ENCODE assay signal across 8 cellular contexts in genomic region chr9:131657890-131658752, GRCh38.
DNase-seq lines count a peak whose midpoint lies in the region; ATAC-seq lines count a peak whose summit lies in the region.

No MANE protein-coding gene starts in this region.

- peaks cover 75% of the 10 kb centered on the region for H3K4me1 Mint-ChIP-seq in activated CD8-positive, alpha-beta memory T cell treated with anti-CD3 and anti-CD28 coated beads, Interleukin-2, amount 10 ng/mL, durations not matched to agents 7 days and 5 days
- peaks cover 76% of the 10 kb centered on the region for H3K4me1 Mint-ChIP-seq in activated CD4-positive, alpha-beta T cell treated with anti-CD3 and anti-CD28 coated beads, Interleukin-2, amount 10 ng/mL, durations not matched to agents 7 days and 5 days
- H3K4me1 Mint-ChIP-seq in stimulated activated naive B cell treated with anti-CD40 and anti-IgM and Interleukin-4, amounts not matched to agents 10 μg/mL and 1 μg/mL and 100 μg/mL, for 72 hours, result peaks cover 60 to 95% of the 10 kb centered on the region in 2 donors

- ATAC-seq in activated CD8-positive, alpha-beta memory T cell treated with anti-CD3 and anti-CD28 coated beads, Interleukin-2, amount 10 ng/mL, durations not matched to agents 7 days and 5 days, result peak; percentile 37
- ATAC-seq in stimulated activated naive B cell treated with anti-CD40 and anti-IgM and Interleukin-4, amounts not matched to agents 10 μg/mL and 1 μg/mL and 100 μg/mL, for 72 hours (replicated peaks), result no peak

- in situ Hi-C loops in KBM-7 (cut with MboI; ENCODE audit: low pct_unique_long_range_greater_than_20kb, low sequenced_read_pairs), result no loop called here

- CTCF ChIA-PET in activated CD8-positive, alpha-beta memory T cell treated with anti-CD3 and anti-CD28 coated beads, Interleukin-2, amount 10 ng/mL, durations not matched to agents 7 days and 5 days (lab: Charles Lee), result interaction anchor here (1.5 to 2.3 kb wide), 4 partner anchors 20 to 81 kb away, joined by 3 to 5 read pairs (median 5); partner anchors contain the start of gene RAPGEF1
- CTCF ChIA-PET in activated CD4-positive, alpha-beta T cell treated with anti-CD3 and anti-CD28 coated beads, Interleukin-2, amount 10 ng/mL, durations not matched to agents 7 days and 5 days (lab: Charles Lee), result interaction anchor here (0.9 to 1.6 kb wide), 9 partner anchors 8 to 82 kb away, joined by 3 to 4 read pairs (median 3); no protein-coding TSS in a partner anchor

- peak; percentile 54 for DNase-seq in activated CD8-positive, alpha-beta memory T cell treated with anti-CD3 and anti-CD28 coated beads, Interleukin-2, amount 10 ng/mL, durations not matched to agents 7 days and 5 days
- DNase-seq in activated CD8-positive, alpha-beta memory T cell treated with anti-CD3 and anti-CD28 coated beads, Interleukin-2, amount 50 U/mL, for 48 hours, result no peak
- no peak for DNase-seq in activated CD4-positive, alpha-beta T cell treated with anti-CD3 and anti-CD28 coated beads, Interleukin-2, amount 10 ng/mL, durations not matched to agents 7 days and 5 days
- DNase-seq in foreskin melanocyte, result peak; percentile 63
- no peak for DNase-seq in stimulated activated naive B cell treated with anti-CD40 and anti-IgM and Interleukin-4, amounts not matched to agents 10 μg/mL and 1 μg/mL and 100 μg/mL, for 72 hours
- no peak for DNase-seq in KBM-7
- DNase-seq in amygdala (lab: John Stamatoyannopoulos, UW), result no peak
- DNase-seq in middle frontal gyrus (ENCODE audit: extremely low spot score, low spot score), result no peak

- POLR2A ChIA-PET in activated CD4-positive, alpha-beta T cell treated with anti-CD3 and anti-CD28 coated beads, Interleukin-2, amount 10 ng/mL, durations not matched to agents 7 days and 5 days (lab: Charles Lee), result interaction anchor here (0.8 kb wide), 1 partner anchor 10 kb away, joined by 3 read pairs; no protein-coding TSS in a partner anchor

- H3K27me3 Mint-ChIP-seq in activated CD8-positive, alpha-beta memory T cell treated with anti-CD3 and anti-CD28 coated beads, Interleukin-2, amount 10 ng/mL, durations not matched to agents 7 days and 5 days, result no peaks in the 10 kb centered on the region
- no peaks in the 10 kb centered on the region for H3K27me3 Mint-ChIP-seq in activated CD4-positive, alpha-beta T cell treated with anti-CD3 and anti-CD28 coated beads, Interleukin-2, amount 10 ng/mL, durations not matched to agents 7 days and 5 days
- H3K27me3 Mint-ChIP-seq in stimulated activated naive B cell treated with anti-CD40 and anti-IgM and Interleukin-4, amounts not matched to agents 10 μg/mL and 1 μg/mL and 100 μg/mL, for 72 hours, result no peaks in the 10 kb centered on the region

- peaks cover 13% of the 10 kb centered on the region for H3K36me3 Mint-ChIP-seq in activated CD8-positive, alpha-beta memory T cell treated with anti-CD3 and anti-CD28 coated beads, Interleukin-2, amount 10 ng/mL, durations not matched to agents 7 days and 5 days
- peaks cover 18% of the 10 kb centered on the region for H3K36me3 Mint-ChIP-seq in activated CD4-positive, alpha-beta T cell treated with anti-CD3 and anti-CD28 coated beads, Interleukin-2, amount 10 ng/mL, durations not matched to agents 7 days and 5 days (ENCODE audit: low read depth)
- H3K36me3 Mint-ChIP-seq in stimulated activated naive B cell treated with anti-CD40 and anti-IgM and Interleukin-4, amounts not matched to agents 10 μg/mL and 1 μg/mL and 100 μg/mL, for 72 hours, result peaks cover 51 to 64% of the 10 kb centered on the region in 2 donors

- no peak overlapping the region for H3K4me3 Mint-ChIP-seq in activated CD8-positive, alpha-beta memory T cell treated with anti-CD3 and anti-CD28 coated beads, Interleukin-2, amount 10 ng/mL, durations not matched to agents 7 days and 5 days
- H3K4me3 Mint-ChIP-seq in activated CD4-positive, alpha-beta T cell treated with anti-CD3 and anti-CD28 coated beads, Interleukin-2, amount 10 ng/mL, durations not matched to agents 7 days and 5 days, result no peak overlapping the region
- H3K4me3 Mint-ChIP-seq in stimulated activated naive B cell treated with anti-CD40 and anti-IgM and Interleukin-4, amounts not matched to agents 10 μg/mL and 1 μg/mL and 100 μg/mL, for 72 hours, result peak overlapping the region; percentile 46 to 81

- H3K27ac Mint-ChIP-seq in activated CD8-positive, alpha-beta memory T cell treated with anti-CD3 and anti-CD28 coated beads, Interleukin-2, amount 10 ng/mL, durations not matched to agents 7 days and 5 days, result peak overlapping the region; percentile 87
- peak overlapping the region; percentile 85 for H3K27ac Mint-ChIP-seq in activated CD4-positive, alpha-beta T cell treated with anti-CD3 and anti-CD28 coated beads, Interleukin-2, amount 10 ng/mL, durations not matched to agents 7 days and 5 days
- H3K27ac Mint-ChIP-seq in stimulated activated naive B cell treated with anti-CD40 and anti-IgM and Interleukin-4, amounts not matched to agents 10 μg/mL and 1 μg/mL and 100 μg/mL, for 72 hours, result peak overlapping the region; percentile 98

- no peaks in the 10 kb centered on the region for H3K9me3 Mint-ChIP-seq in activated CD8-positive, alpha-beta memory T cell treated with anti-CD3 and anti-CD28 coated beads, Interleukin-2, amount 10 ng/mL, durations not matched to agents 7 days and 5 days (ENCODE audit: low read depth)
- H3K9me3 Mint-ChIP-seq in activated CD4-positive, alpha-beta T cell treated with anti-CD3 and anti-CD28 coated beads, Interleukin-2, amount 10 ng/mL, durations not matched to agents 7 days and 5 days, result no peaks in the 10 kb centered on the region
- H3K9me3 Mint-ChIP-seq in stimulated activated naive B cell treated with anti-CD40 and anti-IgM and Interleukin-4, amounts not matched to agents 10 μg/mL and 1 μg/mL and 100 μg/mL, for 72 hours, result peaks cover 0 to 3% of the 10 kb centered on the region in 2 donors

Comparison
In these comparisons a context has a peak if more than half of its experiments do, and no peak if none do; other contexts are left out.
1. DNase-seq: peak in activated CD8-positive, alpha-beta memory T cell treated with anti-CD3 and anti-CD28 coated beads, Interleukin-2, amount 10 ng/mL, durations not matched to agents 7 days and 5 days (single experiment) and foreskin melanocyte (single experiment); none in activated CD8-positive, alpha-beta memory T cell treated with anti-CD3 and anti-CD28 coated beads, Interleukin-2, amount 50 U/mL, for 48 hours (single experiment), activated CD4-positive, alpha-beta T cell treated with anti-CD3 and anti-CD28 coated beads, Interleukin-2, amount 10 ng/mL, durations not matched to agents 7 days and 5 days (single experiment), stimulated activated naive B cell treated with anti-CD40 and anti-IgM and Interleukin-4, amounts not matched to agents 10 μg/mL and 1 μg/mL and 100 μg/mL, for 72 hours (single experiment), KBM-7 (single experiment), amygdala (0 of 56) and middle frontal gyrus (single experiment).
2. H3K4me3 Mint-ChIP-seq: peak in stimulated activated naive B cell treated with anti-CD40 and anti-IgM and Interleukin-4, amounts not matched to agents 10 μg/mL and 1 μg/mL and 100 μg/mL, for 72 hours (2 of 2); none in activated CD8-positive, alpha-beta memory T cell treated with anti-CD3 and anti-CD28 coated beads, Interleukin-2, amount 10 ng/mL, durations not matched to agents 7 days and 5 days (single experiment) and activated CD4-positive, alpha-beta T cell treated with anti-CD3 and anti-CD28 coated beads, Interleukin-2, amount 10 ng/mL, durations not matched to agents 7 days and 5 days (single experiment).
3. Peak in every context shown above with its lines, with median percentiles within 50 percentile points of each other: H3K27ac Mint-ChIP-seq.